Comparison of ENCODE assay signal across 20 cellular contexts in the genomic region with DNA sequence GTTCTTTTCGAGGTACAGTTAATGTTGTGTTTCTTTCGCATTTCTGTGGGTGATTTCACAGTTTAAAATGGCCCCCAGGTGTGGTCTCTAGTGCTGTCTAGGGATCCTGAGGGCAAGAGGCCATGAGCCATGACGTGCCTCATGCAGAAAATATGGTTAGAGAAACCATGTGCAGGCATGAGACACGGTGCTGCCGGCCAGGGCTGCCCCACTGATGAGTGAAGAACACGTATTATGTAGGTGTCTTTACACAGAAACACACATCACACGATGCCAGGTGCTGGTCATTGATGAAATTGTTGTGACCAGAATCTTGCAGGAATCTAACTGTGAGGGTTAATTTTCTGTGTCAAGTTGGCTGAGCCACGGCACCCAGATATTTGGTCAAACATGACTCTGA.
"Had no signal": no experiment of that assay in that cellular context is flagged by ENCODE, and none has a peak within 500 bp of the region (broad histone marks: within the 10 kb centered on the region; RNA-seq: fewer than 3 reads in every experiment).

No MANE protein-coding gene starts in this region.

- H3K27ac Mint-ChIP-seq: dendritic cell treated with granulocyte-macrophage colony-stimulating factor and Interleukin-4, amounts not matched to agents 40 ng/mL and 50 ng/mL, for 4 days; effector memory CD8-positive, alpha-beta T cell; immature natural killer cell; naive thymus-derived CD4-positive, alpha-beta T cell; stimulated activated memory B cell treated with anti-CD40 and anti-IgM and Interleukin-4, amounts not matched to agents 10 μg/mL and 1 μg/mL and 100 μg/mL, for 72 hours; stimulated activated naive CD8-positive, alpha-beta T cell treated with anti-CD3 and anti-CD28 coated beads, Interleukin-15, Interleukin-2, amounts not matched to agents 100 ng/mL and 50 ng/mL, for 24 hours had no signal

- H3K4me1 ChIP-seq: foreskin keratinocyte, psoas muscle, spleen, tibial artery had no signal

- DNase-seq: cerebellar nuclear complex; effector memory CD8-positive, alpha-beta T cell; erythroblast; foreskin keratinocyte; immature natural killer cell; left colon; mesendoderm; naive thymus-derived CD4-positive, alpha-beta T cell; nucleus accumbens; psoas muscle; retina; spleen; stimulated activated CD4-positive, alpha-beta T cell treated with anti-CD3 and anti-CD28 coated beads, Interleukin-15, amount 100 ng/mL, for 24 hours; stimulated activated CD4-positive, alpha-beta T cell treated with anti-CD3 and anti-CD28 coated beads, Interleukin-1b, Interleukin-23, amount 100 ng/mL, for 48 hours; stimulated activated CD4-positive, alpha-beta T cell treated with anti-CD3 and anti-CD28 coated beads, Interleukin-4, amount 100 ng/mL, for 24 hours had no signal

- H3K4me3 ChIP-seq: psoas muscle, spleen, tibial artery had no signal

- H3K27ac ChIP-seq: foreskin keratinocyte, psoas muscle, spleen, tibial artery had no signal

- ATAC-seq: effector memory CD8-positive, alpha-beta T cell; foreskin keratinocyte; left colon; naive thymus-derived CD4-positive, alpha-beta T cell; psoas muscle; sciatic nerve; stimulated activated memory B cell treated with anti-CD40 and anti-IgM and Interleukin-4, amounts not matched to agents 10 μg/mL and 1 μg/mL and 100 μg/mL, for 72 hours had no signal

- H3K4me1 Mint-ChIP-seq: immature natural killer cell; stimulated activated memory B cell treated with anti-CD40 and anti-IgM and Interleukin-4, amounts not matched to agents 10 μg/mL and 1 μg/mL and 100 μg/mL, for 72 hours had no signal

- H3K36me3 ChIP-seq: spleen, tibial artery had no signal

- H3K36me3 Mint-ChIP-seq: immature natural killer cell; naive thymus-derived CD4-positive, alpha-beta T cell; stimulated activated memory B cell treated with anti-CD40 and anti-IgM and Interleukin-4, amounts not matched to agents 10 μg/mL and 1 μg/mL and 100 μg/mL, for 72 hours had no signal

- H3K9me3 ChIP-seq: psoas muscle, tibial artery had no signal

- H3K9me3 Mint-ChIP-seq: dendritic cell treated with granulocyte-macrophage colony-stimulating factor and Interleukin-4, amounts not matched to agents 40 ng/mL and 50 ng/mL, for 4 days; immature natural killer cell; stimulated activated naive CD8-positive, alpha-beta T cell treated with anti-CD3 and anti-CD28 coated beads, Interleukin-15, Interleukin-2, amounts not matched to agents 100 ng/mL and 50 ng/mL, for 24 hours had no signal

- H3K4me3 Mint-ChIP-seq: dendritic cell treated with granulocyte-macrophage colony-stimulating factor and Interleukin-4, amounts not matched to agents 40 ng/mL and 50 ng/mL, for 4 days; effector memory CD8-positive, alpha-beta T cell; immature natural killer cell; naive thymus-derived CD4-positive, alpha-beta T cell; stimulated activated memory B cell treated with anti-CD40 and anti-IgM and Interleukin-4, amounts not matched to agents 10 μg/mL and 1 μg/mL and 100 μg/mL, for 72 hours; stimulated activated naive CD8-positive, alpha-beta T cell treated with anti-CD3 and anti-CD28 coated beads, Interleukin-15, Interleukin-2, amounts not matched to agents 100 ng/mL and 50 ng/mL, for 24 hours had no signal

- H3K27me3 ChIP-seq: foreskin keratinocyte had no signal

- H3K27me3 Mint-ChIP-seq: dendritic cell treated with granulocyte-macrophage colony-stimulating factor and Interleukin-4, amounts not matched to agents 40 ng/mL and 50 ng/mL, for 4 days; stimulated activated naive CD8-positive, alpha-beta T cell treated with anti-CD3 and anti-CD28 coated beads, Interleukin-15, Interleukin-2, amounts not matched to agents 100 ng/mL and 50 ng/mL, for 24 hours had no signal
